Comparison of ENCODE assay signal across 15 cellular contexts in genomic region chr22:47206819-47207218, GRCh38.
"Had no signal": no experiment of that assay in that cellular context is flagged by ENCODE, and none has a peak within 500 bp of the region (broad histone marks: within the 10 kb centered on the region; RNA-seq: fewer than 3 reads in every experiment).

No MANE protein-coding gene starts in this region.

- H3K4me3 ChIP-seq: cardiac muscle cell, left ventricle myocardium inferior, neural progenitor cell had no signal

- H3K27ac ChIP-seq: cardiac muscle cell, left ventricle myocardium inferior, neural progenitor cell had no signal

- H3K36me3 ChIP-seq: cardiac muscle cell, left ventricle myocardium inferior, neural progenitor cell had no signal

- DNase-seq: activated CD4-positive, alpha-beta T cell treated with anti-CD3 and anti-CD28 coated beads for 48 hours; activated CD4-positive, CD25-positive, alpha-beta regulatory T cell; activated CD8-positive, alpha-beta T cell treated with anti-CD3 and anti-CD28 coated beads, Interleukin-2, amount 10 ng/mL, durations not matched to agents 7 days and 5 days; activated naive CD4-positive, alpha-beta T cell treated with Interleukin-2 at 50 U/mL for 16 hours; activated naive CD8-positive, alpha-beta T cell treated with anti-CD3 and anti-CD28 coated beads, Interleukin-2, amount 10 ng/mL, durations not matched to agents 7 days and 5 days; amygdala; left ventricle myocardium inferior; mammary epithelial cell; stimulated activated CD4-positive, alpha-beta T cell treated with anti-CD3 and anti-CD28 coated beads, Interleukin-12 subunit alpha, Interleukin-12 subunit beta, amount 100 ng/mL, for 4 hours; stimulated activated CD4-positive, alpha-beta T cell treated with anti-CD3 and anti-CD28 coated beads, Interleukin-1b, Interleukin-23, amount 100 ng/mL, for 48 hours; stimulated activated naive CD8-positive, alpha-beta T cell treated with anti-CD3 and anti-CD28 coated beads, Interleukin-15, Interleukin-2, amounts not matched to agents 100 U/mL and 50 U/mL, for 24 hours; T1000; trophoblast cell had no signal

- H3K9me3 ChIP-seq: left ventricle myocardium inferior had no signal

- H3K4me1 ChIP-seq: left ventricle myocardium inferior, neural progenitor cell had no signal

- H3K27me3 ChIP-seq: cardiac muscle cell, neural progenitor cell had no signal

- ATAC-seq: activated CD8-positive, alpha-beta T cell treated with anti-CD3 and anti-CD28 coated beads, Interleukin-2, amount 10 ng/mL, durations not matched to agents 7 days and 5 days; stimulated activated naive CD8-positive, alpha-beta T cell treated with anti-CD3 and anti-CD28 coated beads, Interleukin-15, Interleukin-2, amounts not matched to agents 100 U/mL and 50 U/mL, for 24 hours had no signal
